ENCODE assay signal across 11 cellular contexts in the genomic region with DNA sequence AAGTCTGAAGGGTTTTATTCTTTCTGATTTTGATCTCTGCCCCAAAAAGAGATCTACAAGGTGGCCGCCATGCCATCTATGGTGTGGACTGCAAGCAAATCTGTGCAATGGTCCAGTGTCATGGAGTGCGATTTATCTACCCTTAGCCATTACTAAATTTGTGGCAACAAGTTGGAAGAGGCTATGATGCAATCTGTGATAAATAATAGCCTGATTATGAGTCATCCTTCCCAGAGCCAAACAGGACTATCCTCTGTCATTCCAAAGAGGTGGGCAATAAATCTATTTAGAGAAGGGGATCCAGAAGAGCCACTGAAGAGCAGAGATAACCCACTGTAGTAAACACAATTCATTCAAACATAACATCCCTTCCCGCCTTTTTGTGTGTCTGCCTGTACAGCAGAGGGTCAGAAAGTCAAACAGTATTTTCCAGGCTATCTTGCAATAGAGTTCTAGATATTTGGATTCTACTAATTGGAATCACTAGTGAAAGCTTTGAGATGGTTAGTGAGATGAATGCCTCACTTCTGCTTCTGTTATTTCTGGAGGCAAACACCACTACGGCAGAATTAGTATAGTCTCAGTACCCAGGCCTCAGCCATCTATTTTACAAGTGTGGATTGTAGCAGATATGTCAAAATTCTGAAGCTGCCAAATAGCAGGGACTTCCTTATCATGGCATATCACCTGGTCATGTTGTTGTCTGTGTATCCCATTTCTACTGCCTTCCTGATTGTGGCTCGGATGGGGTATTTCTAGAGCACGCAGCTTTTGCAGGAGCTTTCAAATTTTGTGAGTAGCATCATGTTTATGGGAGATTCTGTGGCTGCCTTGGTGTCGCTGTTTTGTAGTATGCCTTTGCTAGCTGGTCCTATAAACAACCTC.
DNase-seq lines count a peak whose midpoint lies in the region; ATAC-seq and TF ChIP-seq lines count a peak whose summit lies in the region.
"Had no signal": no experiment of that assay in that cellular context is flagged by ENCODE, and none has a peak within 500 bp of the region (broad histone marks: within the 10 kb centered on the region; RNA-seq: fewer than 3 reads in every experiment).

No MANE protein-coding gene starts in this region.

- peaks cover 20% of the 10 kb centered on the region for H3K9me3 ChIP-seq in adipocyte (ENCODE audit: control insufficient read depth, low read length)
- H3K9me3 ChIP-seq in gastroesophageal sphincter: no peaks in the 10 kb centered on the region
- no peaks in the 10 kb centered on the region for H3K9me3 ChIP-seq in thyroid gland
- no peaks in the 10 kb centered on the region for H3K9me3 ChIP-seq in neuronal stem cell (replicated peaks in 1 of 2; ENCODE audit: control insufficient read depth in 2 of 2, insufficient read depth in 1 of 2, low read depth in 1 of 2, low read length in 2 of 2)
- H3K9me3 ChIP-seq: neutrophil had no signal

- ATAC-seq in gastroesophageal sphincter: peak; percentile 78

- peak; percentile 32 for DNase-seq in HFFc6
- DNase-seq in adipocyte (ENCODE audit: low read depth): peak; percentile 60
- no peak for DNase-seq in thyroid gland
- DNase-seq in activated CD4-positive, alpha-beta T cell treated with anti-CD3 and anti-CD28 coated beads, Interleukin-2, amount 10 ng/mL, durations not matched to agents 7 days and 5 days: no peak
- no peak for DNase-seq in NCI-H2029 treated with DMSO at 0.1 percent for 48 hours (lab: John Stamatoyannopoulos, UW)
- DNase-seq in neuronal stem cell (ENCODE audit: low spot score): no peak
- DNase-seq: activated CD4-positive, alpha-beta memory T cell treated with anti-CD3 and anti-CD28 coated beads, Interleukin-2, amount 10 ng/mL, durations not matched to agents 7 days and 5 days; anterior cingulate cortex; MV-4-11 had no signal

- H3K9me3 Mint-ChIP-seq in HFFc6: peaks cover 12% of the 10 kb centered on the region
- peaks cover 16% of the 10 kb centered on the region for H3K9me3 Mint-ChIP-seq in activated CD4-positive, alpha-beta T cell treated with anti-CD3 and anti-CD28 coated beads, Interleukin-2, amount 10 ng/mL, durations not matched to agents 7 days and 5 days

- no peak overlapping the region for H4K91ac ChIP-seq in neuronal stem cell (ENCODE audit: low read depth, low read length, poor library complexity)

- H3K4ac ChIP-seq in neuronal stem cell (ENCODE audit: low read length): no peak overlapping the region

- H3K4me1 Mint-ChIP-seq in HFFc6 (ENCODE audit: low read depth): peaks cover 15% of the 10 kb centered on the region
- peaks cover 6% of the 10 kb centered on the region for H3K4me1 Mint-ChIP-seq in activated CD4-positive, alpha-beta T cell treated with anti-CD3 and anti-CD28 coated beads, Interleukin-2, amount 10 ng/mL, durations not matched to agents 7 days and 5 days

- H3K27me3 Mint-ChIP-seq in HFFc6 (ENCODE audit: insufficient read depth): peaks cover 30% of the 10 kb centered on the region
- H3K27me3 Mint-ChIP-seq in activated CD4-positive, alpha-beta T cell treated with anti-CD3 and anti-CD28 coated beads, Interleukin-2, amount 10 ng/mL, durations not matched to agents 7 days and 5 days: peaks cover 5% of the 10 kb centered on the region
- H3K27me3 Mint-ChIP-seq: activated CD4-positive, alpha-beta memory T cell treated with anti-CD3 and anti-CD28 coated beads, Interleukin-2, amount 10 ng/mL, durations not matched to agents 7 days and 5 days had no signal

- peak overlapping the region; percentile 47 for H3K4me3 ChIP-seq in adipocyte (ENCODE audit: low read length)
- no peak overlapping the region for H3K4me3 ChIP-seq in gastroesophageal sphincter
- no peak overlapping the region for H3K4me3 ChIP-seq in thyroid gland (replicated peaks in 1 of 3)
- no peak overlapping the region for H3K4me3 ChIP-seq in neuronal stem cell (ENCODE audit: low read length in 2 of 2)

- H2AK5ac ChIP-seq in neuronal stem cell (ENCODE audit: low read depth, low read length): no peak overlapping the region

- no peak for TF ChIP-seq POLR2A in gastroesophageal sphincter (IDR thresholded peaks at IDR 0.05)
- no peak for TF ChIP-seq POLR2A in thyroid gland (IDR thresholded peaks at IDR 0.05)

- POLR2A ChIA-PET in activated CD4-positive, alpha-beta T cell treated with anti-CD3 and anti-CD28 coated beads, Interleukin-2, amount 10 ng/mL, durations not matched to agents 7 days and 5 days (lab: Charles Lee): interaction anchor here (0.5 kb wide), 1 partner anchor 9 kb away, joined by 5 read pairs; no protein-coding TSS in a partner anchor

- H3K36me3 ChIP-seq in adipocyte (ENCODE audit: control insufficient read depth, insufficient read depth, low read length, severe bottlenecking) (no peaks in the 10 kb centered on the region), gastroesophageal sphincter (no peaks in the 10 kb centered on the region), thyroid gland (no peaks in the 10 kb centered on the region), neuronal stem cell (replicated peaks in 1 of 2; ENCODE audit: control insufficient read depth in 2 of 2, insufficient read depth in 2 of 2, low read length in 2 of 2) (no peaks in the 10 kb centered on the region)
- H3K36me3 ChIP-seq: neutrophil had no signal

- peak overlapping the region; percentile 22 for H3K9ac ChIP-seq in adipocyte (ENCODE audit: low read length)
- no peak overlapping the region for H3K9ac ChIP-seq in neuronal stem cell (ENCODE audit: low read depth, low read length, poor library complexity)

- H3K4me1 ChIP-seq in adipocyte (ENCODE audit: control insufficient read depth, insufficient read depth, low read length) (peaks cover 29% of the 10 kb centered on the region), gastroesophageal sphincter (peaks cover 0 to 13% (median 7%) of the 10 kb centered on the region in 3 donors), thyroid gland (peaks cover 6 to 8% of the 10 kb centered on the region in 2 donors), neuronal stem cell (ENCODE audit: control insufficient read depth in 2 of 2, insufficient read depth in 1 of 2, low read depth in 1 of 2, low read length in 2 of 2) (no peaks in the 10 kb centered on the region)

- H3K27ac Mint-ChIP-seq in HFFc6: no peak overlapping the region; the same call in 1 of the 2 replicates
- no peak overlapping the region for H3K27ac Mint-ChIP-seq in activated CD4-positive, alpha-beta T cell treated with anti-CD3 and anti-CD28 coated beads, Interleukin-2, amount 10 ng/mL, durations not matched to agents 7 days and 5 days
- H3K27ac Mint-ChIP-seq: activated CD4-positive, alpha-beta memory T cell treated with anti-CD3 and anti-CD28 coated beads, Interleukin-2, amount 10 ng/mL, durations not matched to agents 7 days and 5 days had no signal

- intact Hi-C loops in thyroid gland (cut with DNase I): no loop called here

- H2AFZ ChIP-seq in neuronal stem cell (ENCODE audit: low read length): no peak overlapping the region

- H3K27me3 ChIP-seq in adipocyte (replicated peaks; ENCODE audit: control insufficient read depth, insufficient read depth, low read length) (no peaks in the 10 kb centered on the region), gastroesophageal sphincter (no peaks in the 10 kb centered on the region), thyroid gland (no peaks in the 10 kb centered on the region), neuronal stem cell (ENCODE audit: control insufficient read depth in 3 of 3, insufficient read depth in 3 of 3, low read depth in 1 of 3, low read length in 3 of 3) (no peaks in the 10 kb centered on the region)
- H3K27me3 ChIP-seq: neutrophil had no signal

- TF ChIP-seq EP300 in gastroesophageal sphincter (IDR thresholded peaks at IDR 0.05): no peak

- no peak overlapping the region for H3K14ac ChIP-seq in neuronal stem cell (ENCODE audit: low read length)

- H3K36me3 Mint-ChIP-seq in HFFc6 (ENCODE audit: low read depth): peaks cover 9% of the 10 kb centered on the region
- peaks cover 3% of the 10 kb centered on the region for H3K36me3 Mint-ChIP-seq in activated CD4-positive, alpha-beta T cell treated with anti-CD3 and anti-CD28 coated beads, Interleukin-2, amount 10 ng/mL, durations not matched to agents 7 days and 5 days (ENCODE audit: low read depth)

- 78 to 81% methylated on average over 4 to 6 of the region's 7 CpGs for WGBS in gastroesophageal sphincter (ENCODE audit: low coverage in 1 of 2), 2 donors
- WGBS in thyroid gland, 2 donors: 76 to 87% methylated on average over 7 of the region's 7 CpGs
- WGBS in neuronal stem cell (ENCODE audit: extremely low coverage in 2 of 2, insufficient read length in 2 of 2, insufficient replicate concordance in 1 of 2), 2 donors: no CpG with 5 or more reads among the region's 7 CpGs

- H3K79me1 ChIP-seq in neuronal stem cell (ENCODE audit: low read depth, low read length): no peaks in the 10 kb centered on the region

- no peak overlapping the region for H3K23ac ChIP-seq in neuronal stem cell (ENCODE audit: low read depth, low read length, poor library complexity)

- H3K27ac ChIP-seq in gastroesophageal sphincter: peak overlapping the region in 3 of 4 donors; percentile 24 to 53 (median 47)
- H3K27ac ChIP-seq in thyroid gland: peak overlapping the region; percentile 9 to 80 (median 48)
- no peak overlapping the region for H3K27ac ChIP-seq in neuronal stem cell (replicated peaks; ENCODE audit: low read length)
- H3K27ac ChIP-seq: neutrophil had no signal

- H3K4me3 Mint-ChIP-seq in HFFc6: no peak overlapping the region
- no peak overlapping the region for H3K4me3 Mint-ChIP-seq in activated CD4-positive, alpha-beta T cell treated with anti-CD3 and anti-CD28 coated beads, Interleukin-2, amount 10 ng/mL, durations not matched to agents 7 days and 5 days
- H3K4me3 Mint-ChIP-seq: activated CD4-positive, alpha-beta memory T cell treated with anti-CD3 and anti-CD28 coated beads, Interleukin-2, amount 10 ng/mL, durations not matched to agents 7 days and 5 days had no signal

- H2BK12ac ChIP-seq in neuronal stem cell (ENCODE audit: low read length): no peak overlapping the region

- no peak overlapping the region for H2BK15ac ChIP-seq in neuronal stem cell (ENCODE audit: low read length)

- no peak for TF ChIP-seq CTCF in HFFc6 (IDR thresholded peaks at IDR 0.05)
- TF ChIP-seq CTCF in gastroesophageal sphincter (IDR thresholded peaks at IDR 0.05): no peak
- TF ChIP-seq CTCF in thyroid gland (IDR thresholded peaks at IDR 0.05): no peak

- H2BK120ac ChIP-seq in neuronal stem cell (ENCODE audit: low read depth, low read length): no peak overlapping the region

- CTCF ChIA-PET in activated CD4-positive, alpha-beta T cell treated with anti-CD3 and anti-CD28 coated beads, Interleukin-2, amount 10 ng/mL, durations not matched to agents 7 days and 5 days (lab: Charles Lee): interaction anchor here (0.8 to 1.6 kb wide), 3 partner anchors 14 to 47 kb away, joined by 3 to 6 read pairs (median 3); no protein-coding TSS in a partner anchor

- no peak overlapping the region for H3K18ac ChIP-seq in neuronal stem cell (ENCODE audit: low read length)

- H3K4me2 ChIP-seq in neuronal stem cell (ENCODE audit: insufficient read depth, low read length, poor library complexity, severe bottlenecking): no peak overlapping the region

- no peak overlapping the region for H4K8ac ChIP-seq in neuronal stem cell (ENCODE audit: low read depth, low read length)

- H2BK5ac ChIP-seq in neuronal stem cell (ENCODE audit: low read length): no peak overlapping the region

Comparison
In these comparisons a context has a peak if more than half of its experiments do, and no peak if none do; other contexts are left out.
1. DNase-seq: peak in HFFc6 (single experiment) and adipocyte (single experiment); none in thyroid gland (0 of 2), activated CD4-positive, alpha-beta T cell treated with anti-CD3 and anti-CD28 coated beads, Interleukin-2, amount 10 ng/mL, durations not matched to agents 7 days and 5 days (single experiment), NCI-H2029 treated with DMSO at 0.1 percent for 48 hours (single experiment) and neuronal stem cell (single experiment).